1 cellular context compared by ENCODE assay signal in genomic region chr11:57805780-57806179, GRCh38.
TF ChIP-seq lines count a peak whose summit lies in the region.

No MANE protein-coding gene starts in this region.

TF ChIP-seq in IMR-90, 13 proteins besides CTCF, POLR2A, EP300 and RAD21:
- TF ChIP-seq NFE2L2 (IDR thresholded peaks at IDR 0.05; ENCODE audit: low read depth, low read length) (no peak), RFX5 (IDR thresholded peaks at IDR 0.05; ENCODE audit: low read depth, low read length) (no peak), MAFK (IDR thresholded peaks at IDR 0.05; ENCODE audit: low read depth, low read length) (no peak), ELK1 (IDR thresholded peaks at IDR 0.05; ENCODE audit: borderline replicate concordance, low read depth, low read length) (no peak), CHD1 (IDR thresholded peaks at IDR 0.05; ENCODE audit: low read depth, low read length) (no peak), RCOR1 (IDR thresholded peaks at IDR 0.05; ENCODE audit: insufficient replicate concordance, low read length) (no peak), USF2 (IDR thresholded peaks at IDR 0.05; ENCODE audit: low read depth, low read length) (no peak), SMC3 (IDR thresholded peaks at IDR 0.05; ENCODE audit: low read depth, low read length) (no peak), MXI1 (IDR thresholded peaks at IDR 0.05; ENCODE audit: borderline replicate concordance, low read depth, low read length) (no peak)
